In genomic region chr10:89327803-89328441, GRCh38 we compare ENCODE assay signal across 8 cellular contexts. TPM values are rescaled to one million over a fixed set of nuclear protein-coding genes. Genes with fewer than 3 reads are reported as not detected.
DNase-seq lines count a peak whose midpoint lies in the region; ATAC-seq and TF ChIP-seq lines count a peak whose summit lies in the region.

IFIT3 (plus strand) TSS chr10:89327997; CDS start chr10:89328074, 77 bp downstream.

- in situ Hi-C loops in GM13977 (cut with MboI; ENCODE audit: low pct_unique_long_range_greater_than_20kb, low sequenced_read_pairs, unreplicated experiment), result no loop called here

- peak within 1 kb of the TSS; percentile 96 for H3K27ac ChIP-seq in SK-N-MC

- peak within 1 kb of the TSS; percentile 76 for H3K4me3 ChIP-seq in SK-N-MC

- H3K4me1 Mint-ChIP-seq in dendritic cell treated with granulocyte-macrophage colony-stimulating factor and Interleukin-4, amounts not matched to agents 40 ng/mL and 50 ng/mL, for 4 days (ENCODE audit: low read depth), result peaks cover 41% of the 10 kb centered on the region
- peaks cover 22 to 33% of the 10 kb centered on the region in 2 donors for H3K4me1 Mint-ChIP-seq in stimulated activated naive B cell treated with anti-CD40 and anti-IgM and Interleukin-4, amounts not matched to agents 10 μg/mL and 1 μg/mL and 100 μg/mL, for 72 hours

- peak within 1 kb of the TSS; percentile 68 for H3K4me3 Mint-ChIP-seq in dendritic cell treated with granulocyte-macrophage colony-stimulating factor and Interleukin-4, amounts not matched to agents 40 ng/mL and 50 ng/mL, for 4 days
- H3K4me3 Mint-ChIP-seq in stimulated activated naive B cell treated with anti-CD40 and anti-IgM and Interleukin-4, amounts not matched to agents 10 μg/mL and 1 μg/mL and 100 μg/mL, for 72 hours, result peak within 1 kb of the TSS; percentile 79 to 83

- H3K9ac ChIP-seq in SK-N-MC (ENCODE audit: insufficient read length), result peak within 1 kb of the TSS; percentile 72

- ATAC-seq in HG03159 (IDR thresholded peaks at IDR 0.05; ENCODE audit: unreplicated experiment) (peak; percentile 33), left lobe of liver (peak; percentile 69)
- peak; percentile 54 to 58 for ATAC-seq in stimulated activated naive B cell treated with anti-CD40 and anti-IgM and Interleukin-4, amounts not matched to agents 10 μg/mL and 1 μg/mL and 100 μg/mL, for 72 hours (replicated peaks)

- DNase-seq in GDM1 (lab: John Stamatoyannopoulos, UW), result peak; percentile 70
- DNase-seq in SK-N-MC (ENCODE audit: low read depth, low spot score), result no peak
- DNase-seq in left lobe of liver (ENCODE audit: low spot score), result no peak
- no peak for DNase-seq in stimulated activated naive B cell treated with anti-CD40 and anti-IgM and Interleukin-4, amounts not matched to agents 10 μg/mL and 1 μg/mL and 100 μg/mL, for 72 hours
- no peak for DNase-seq in GM13977 (ENCODE audit: low spot score)
- DNase-seq in NCI-H1930 (lab: John Stamatoyannopoulos, UW), result no peak

- peaks cover 2% of the 10 kb centered on the region for H3K27me3 Mint-ChIP-seq in dendritic cell treated with granulocyte-macrophage colony-stimulating factor and Interleukin-4, amounts not matched to agents 40 ng/mL and 50 ng/mL, for 4 days
- H3K27me3 Mint-ChIP-seq in stimulated activated naive B cell treated with anti-CD40 and anti-IgM and Interleukin-4, amounts not matched to agents 10 μg/mL and 1 μg/mL and 100 μg/mL, for 72 hours, result no peaks in the 10 kb centered on the region

- intact Hi-C loops in dendritic cell treated with granulocyte-macrophage colony-stimulating factor and Interleukin-4, amounts not matched to agents 40 ng/mL and 50 ng/mL, for 4 days (cut with micrococcal nuclease), result loop anchor here (1.0 kb wide), 1 partner anchor 26 kb away; the partner anchor contains the start of gene IFIT2

- H3K9me3 ChIP-seq in SK-N-MC (ENCODE audit: low read depth, low read length), result no peaks in the 10 kb centered on the region

- H3K36me3 Mint-ChIP-seq in dendritic cell treated with granulocyte-macrophage colony-stimulating factor and Interleukin-4, amounts not matched to agents 40 ng/mL and 50 ng/mL, for 4 days (ENCODE audit: low read depth), result no peaks in the 10 kb centered on the region
- H3K36me3 Mint-ChIP-seq in stimulated activated naive B cell treated with anti-CD40 and anti-IgM and Interleukin-4, amounts not matched to agents 10 μg/mL and 1 μg/mL and 100 μg/mL, for 72 hours, result no peaks in the 10 kb centered on the region

- H3K36me3 ChIP-seq in SK-N-MC (ENCODE audit: insufficient read depth, low read length), result no peaks in the 10 kb centered on the region

- peak within 1 kb of the TSS; percentile 82 for H3K27ac Mint-ChIP-seq in dendritic cell treated with granulocyte-macrophage colony-stimulating factor and Interleukin-4, amounts not matched to agents 40 ng/mL and 50 ng/mL, for 4 days
- peak within 1 kb of the TSS; percentile 63 for H3K27ac Mint-ChIP-seq in stimulated activated naive B cell treated with anti-CD40 and anti-IgM and Interleukin-4, amounts not matched to agents 10 μg/mL and 1 μg/mL and 100 μg/mL, for 72 hours

- H3K9me3 Mint-ChIP-seq in dendritic cell treated with granulocyte-macrophage colony-stimulating factor and Interleukin-4, amounts not matched to agents 40 ng/mL and 50 ng/mL, for 4 days, result no peaks in the 10 kb centered on the region
- H3K9me3 Mint-ChIP-seq in stimulated activated naive B cell treated with anti-CD40 and anti-IgM and Interleukin-4, amounts not matched to agents 10 μg/mL and 1 μg/mL and 100 μg/mL, for 72 hours, result peaks cover 0 to 2% of the 10 kb centered on the region in 2 donors

- TF ChIP-seq CTCF in GM13977 (IDR thresholded peaks at IDR 0.05; ENCODE audit: extremely low read depth, insufficient read depth, missing control alignments), result no peak

RNA-seq across cellular contexts. Expression of gene IFIT3, which starts in this region (rescaled TPM):
- 8.7 TPM for total RNA-seq in left lobe of liver
